Comparison of ENCODE assay signal across 10 cellular contexts in genomic region chr1:172356620-172357019, GRCh38.
DNase-seq lines count a peak whose midpoint lies in the region; ATAC-seq lines count a peak whose summit lies in the region.
"Had no signal": no experiment of that assay in that cellular context is flagged by ENCODE, and none has a peak within 500 bp of the region (broad histone marks: within the 10 kb centered on the region; RNA-seq: fewer than 3 reads in every experiment).

No MANE protein-coding gene starts in this region.

- H3K4me3 Mint-ChIP-seq in stimulated activated naive CD8-positive, alpha-beta T cell treated with anti-CD3 and anti-CD28 coated beads, Interleukin-15, Interleukin-2, amounts not matched to agents 100 ng/mL and 50 ng/mL, for 24 hours: peak overlapping the region; percentile 2
- H3K4me3 Mint-ChIP-seq in activated naive CD8-positive, alpha-beta T cell treated with anti-CD3 and anti-CD28 coated beads, Interleukin-2, amount 50 U/mL, for 24 hours: no peak overlapping the region
- H3K4me3 Mint-ChIP-seq: activated T-cell treated with anti-CD3 and anti-CD28 coated beads, Interleukin-2, amount 50 U/mL, for 24 hours; nephron progenitor cell had no signal

- H3K9me3 Mint-ChIP-seq in stimulated activated naive CD8-positive, alpha-beta T cell treated with anti-CD3 and anti-CD28 coated beads, Interleukin-15, Interleukin-2, amounts not matched to agents 100 ng/mL and 50 ng/mL, for 24 hours: no peaks in the 10 kb centered on the region
- no peaks in the 10 kb centered on the region for H3K9me3 Mint-ChIP-seq in activated naive CD8-positive, alpha-beta T cell treated with anti-CD3 and anti-CD28 coated beads, Interleukin-2, amount 50 U/mL, for 24 hours
- H3K9me3 Mint-ChIP-seq: activated T-cell treated with anti-CD3 and anti-CD28 coated beads, Interleukin-2, amount 50 U/mL, for 24 hours; nephron progenitor cell had no signal

- no peak for DNase-seq in stimulated activated naive CD8-positive, alpha-beta T cell treated with anti-CD3 and anti-CD28 coated beads, Interleukin-15, Interleukin-2, amounts not matched to agents 100 U/mL and 50 U/mL, for 24 hours
- DNase-seq in activated naive CD8-positive, alpha-beta T cell treated with anti-CD3 and anti-CD28 coated beads, Interleukin-2, amount 50 U/mL, for 24 hours: no peak
- DNase-seq in kidney tubule cell (ENCODE audit: low spot score) (peak; percentile 85), HK-2 (ENCODE audit: unreplicated experiment) (no peak)
- DNase-seq: activated T-cell treated with anti-CD3 and anti-CD28 coated beads, Interleukin-2, amount 50 U/mL, for 24 hours; nephron progenitor cell had no signal

- H3K27me3 Mint-ChIP-seq in stimulated activated naive CD8-positive, alpha-beta T cell treated with anti-CD3 and anti-CD28 coated beads, Interleukin-15, Interleukin-2, amounts not matched to agents 100 ng/mL and 50 ng/mL, for 24 hours: no peaks in the 10 kb centered on the region
- no peaks in the 10 kb centered on the region for H3K27me3 Mint-ChIP-seq in activated naive CD8-positive, alpha-beta T cell treated with anti-CD3 and anti-CD28 coated beads, Interleukin-2, amount 50 U/mL, for 24 hours
- H3K27me3 Mint-ChIP-seq: activated T-cell treated with anti-CD3 and anti-CD28 coated beads, Interleukin-2, amount 50 U/mL, for 24 hours had no signal

- ATAC-seq in stimulated activated naive CD8-positive, alpha-beta T cell treated with anti-CD3 and anti-CD28 coated beads, Interleukin-15, Interleukin-2, amounts not matched to agents 100 U/mL and 50 U/mL, for 24 hours: no peak
- ATAC-seq in activated naive CD8-positive, alpha-beta T cell treated with anti-CD3 and anti-CD28 coated beads, Interleukin-2, amount 50 U/mL, for 24 hours: no peak
- ATAC-seq in HG02973 (IDR thresholded peaks at IDR 0.05; ENCODE audit: unreplicated experiment): no peak
- no peak for ATAC-seq in HG03280 (IDR thresholded peaks at IDR 0.05; ENCODE audit: unreplicated experiment)
- ATAC-seq in HG02852 (IDR thresholded peaks at IDR 0.05; ENCODE audit: unreplicated experiment): no peak

- H3K27ac Mint-ChIP-seq in stimulated activated naive CD8-positive, alpha-beta T cell treated with anti-CD3 and anti-CD28 coated beads, Interleukin-15, Interleukin-2, amounts not matched to agents 100 ng/mL and 50 ng/mL, for 24 hours: peak overlapping the region; percentile 22
- H3K27ac Mint-ChIP-seq in activated naive CD8-positive, alpha-beta T cell treated with anti-CD3 and anti-CD28 coated beads, Interleukin-2, amount 50 U/mL, for 24 hours: peak overlapping the region; percentile 51
- H3K27ac Mint-ChIP-seq: activated T-cell treated with anti-CD3 and anti-CD28 coated beads, Interleukin-2, amount 50 U/mL, for 24 hours; nephron progenitor cell had no signal

- H3K4me1 Mint-ChIP-seq in stimulated activated naive CD8-positive, alpha-beta T cell treated with anti-CD3 and anti-CD28 coated beads, Interleukin-15, Interleukin-2, amounts not matched to agents 100 ng/mL and 50 ng/mL, for 24 hours (ENCODE audit: low read depth): peaks cover 95% of the 10 kb centered on the region
- H3K4me1 Mint-ChIP-seq in activated naive CD8-positive, alpha-beta T cell treated with anti-CD3 and anti-CD28 coated beads, Interleukin-2, amount 50 U/mL, for 24 hours: peaks cover 91% of the 10 kb centered on the region

- no peaks in the 10 kb centered on the region for H3K36me3 Mint-ChIP-seq in stimulated activated naive CD8-positive, alpha-beta T cell treated with anti-CD3 and anti-CD28 coated beads, Interleukin-15, Interleukin-2, amounts not matched to agents 100 ng/mL and 50 ng/mL, for 24 hours (ENCODE audit: low read depth)
- H3K36me3 Mint-ChIP-seq in activated naive CD8-positive, alpha-beta T cell treated with anti-CD3 and anti-CD28 coated beads, Interleukin-2, amount 50 U/mL, for 24 hours (ENCODE audit: low read depth): no peaks in the 10 kb centered on the region
